Comparison of ENCODE assay signal across 16 cellular contexts in genomic region chr17:66670211-66670610, GRCh38.
"Had no signal": no experiment of that assay in that cellular context is flagged by ENCODE, and none has a peak within 500 bp of the region (broad histone marks: within the 10 kb centered on the region; RNA-seq: fewer than 3 reads in every experiment).

No MANE protein-coding gene starts in this region.

- H3K4me1 Mint-ChIP-seq: stimulated activated memory B cell treated with anti-CD40 and anti-IgM and Interleukin-4, amounts not matched to agents 10 μg/mL and 1 μg/mL and 100 μg/mL, for 72 hours had no signal

- H3K27ac Mint-ChIP-seq: activated CD4-positive, alpha-beta memory T cell treated with anti-CD3 and anti-CD28 coated beads, Interleukin-2, amount 10 ng/mL, durations not matched to agents 7 days and 5 days; activated naive CD8-positive, alpha-beta T cell treated with anti-CD3 and anti-CD28 coated beads, Interleukin-2, amount 10 ng/mL, durations not matched to agents 7 days and 5 days; stimulated activated memory B cell treated with anti-CD40 and anti-IgM and Interleukin-4, amounts not matched to agents 10 μg/mL and 1 μg/mL and 100 μg/mL, for 72 hours; WTC11 had no signal

- H3K4me3 Mint-ChIP-seq: activated CD4-positive, alpha-beta memory T cell treated with anti-CD3 and anti-CD28 coated beads, Interleukin-2, amount 10 ng/mL, durations not matched to agents 7 days and 5 days; activated naive CD8-positive, alpha-beta T cell treated with anti-CD3 and anti-CD28 coated beads, Interleukin-2, amount 10 ng/mL, durations not matched to agents 7 days and 5 days; activated T-cell treated with anti-CD3 and anti-CD28 coated beads, Interleukin-2, amount 50 U/mL, for 4 hours; central memory CD8-positive, alpha-beta T cell; stimulated activated memory B cell treated with anti-CD40 and anti-IgM and Interleukin-4, amounts not matched to agents 10 μg/mL and 1 μg/mL and 100 μg/mL, for 72 hours; WTC11 had no signal

- ATAC-seq: activated T-cell treated with anti-CD3 and anti-CD28 coated beads, Interleukin-2, amount 50 U/mL, for 4 hours; left lobe of liver; stimulated activated memory B cell treated with anti-CD40 and anti-IgM and Interleukin-4, amounts not matched to agents 10 μg/mL and 1 μg/mL and 100 μg/mL, for 72 hours; WTC11 had no signal

- DNase-seq: activated CD4-positive, alpha-beta memory T cell treated with anti-CD3 and anti-CD28 coated beads, Interleukin-2, amount 10 ng/mL, durations not matched to agents 7 days and 5 days; activated CD4-positive, alpha-beta T cell treated with anti-CD3 and anti-CD28 coated beads for 4 hours; activated gamma-delta T cell; activated naive CD8-positive, alpha-beta T cell treated with anti-CD3 and anti-CD28 coated beads, Interleukin-2, amount 10 ng/mL, durations not matched to agents 7 days and 5 days; activated T-cell treated with anti-CD3 and anti-CD28 coated beads, Interleukin-2, amount 50 U/mL, for 4 hours; anterior cingulate cortex; brain microvascular endothelial cell; effector memory CD4-positive, alpha-beta T cell; foreskin fibroblast; hippocampal formation; midbrain; stimulated activated CD4-positive, alpha-beta T cell treated with anti-CD3 and anti-CD28 coated beads, Interleukin-2, amount 100 ng/mL, for 24 hours had no signal

- H3K9me3 Mint-ChIP-seq: activated CD4-positive, alpha-beta memory T cell treated with anti-CD3 and anti-CD28 coated beads, Interleukin-2, amount 10 ng/mL, durations not matched to agents 7 days and 5 days; activated T-cell treated with anti-CD3 and anti-CD28 coated beads, Interleukin-2, amount 50 U/mL, for 4 hours; central memory CD8-positive, alpha-beta T cell; stimulated activated memory B cell treated with anti-CD40 and anti-IgM and Interleukin-4, amounts not matched to agents 10 μg/mL and 1 μg/mL and 100 μg/mL, for 72 hours had no signal

- H3K36me3 Mint-ChIP-seq: stimulated activated memory B cell treated with anti-CD40 and anti-IgM and Interleukin-4, amounts not matched to agents 10 μg/mL and 1 μg/mL and 100 μg/mL, for 72 hours had no signal

- H3K27me3 Mint-ChIP-seq: activated CD4-positive, alpha-beta memory T cell treated with anti-CD3 and anti-CD28 coated beads, Interleukin-2, amount 10 ng/mL, durations not matched to agents 7 days and 5 days; activated naive CD8-positive, alpha-beta T cell treated with anti-CD3 and anti-CD28 coated beads, Interleukin-2, amount 10 ng/mL, durations not matched to agents 7 days and 5 days had no signal
